1 cellular context compared by ENCODE assay signal in genomic region chr5:17218353-17219005, GRCh38.
TF ChIP-seq lines count a peak whose summit lies in the region.

No MANE protein-coding gene starts in this region.

TF ChIP-seq in liver, 16 proteins besides CTCF, POLR2A, EP300 and RAD21 (continued from another document):
- TF ChIP-seq REST (IDR thresholded peaks at IDR 0.05) (no peak), GABPA (IDR thresholded peaks at IDR 0.05 in 1 of 2, conservative IDR thresholded peaks at IDR 0.05 in 1 of 2) (no peak), NR2F2 (IDR thresholded peaks at IDR 0.05) (no peak), SP1 (IDR thresholded peaks at IDR 0.05) (no peak), FOXA2 (IDR thresholded peaks at IDR 0.05) (no peak), RXRA (IDR thresholded peaks at IDR 0.05) (no peak), EGR1 (IDR thresholded peaks at IDR 0.05; ENCODE audit: low read depth in 2 of 2) (no peak), HNF4A (conservative IDR thresholded peaks at IDR 0.05) (no peak), JUND (IDR thresholded peaks at IDR 0.05) (no peak), HNF4G (IDR thresholded peaks at IDR 0.05) (no peak), YY1 (IDR thresholded peaks at IDR 0.05) (no peak)
- TF ChIP-seq, protein P1, sequence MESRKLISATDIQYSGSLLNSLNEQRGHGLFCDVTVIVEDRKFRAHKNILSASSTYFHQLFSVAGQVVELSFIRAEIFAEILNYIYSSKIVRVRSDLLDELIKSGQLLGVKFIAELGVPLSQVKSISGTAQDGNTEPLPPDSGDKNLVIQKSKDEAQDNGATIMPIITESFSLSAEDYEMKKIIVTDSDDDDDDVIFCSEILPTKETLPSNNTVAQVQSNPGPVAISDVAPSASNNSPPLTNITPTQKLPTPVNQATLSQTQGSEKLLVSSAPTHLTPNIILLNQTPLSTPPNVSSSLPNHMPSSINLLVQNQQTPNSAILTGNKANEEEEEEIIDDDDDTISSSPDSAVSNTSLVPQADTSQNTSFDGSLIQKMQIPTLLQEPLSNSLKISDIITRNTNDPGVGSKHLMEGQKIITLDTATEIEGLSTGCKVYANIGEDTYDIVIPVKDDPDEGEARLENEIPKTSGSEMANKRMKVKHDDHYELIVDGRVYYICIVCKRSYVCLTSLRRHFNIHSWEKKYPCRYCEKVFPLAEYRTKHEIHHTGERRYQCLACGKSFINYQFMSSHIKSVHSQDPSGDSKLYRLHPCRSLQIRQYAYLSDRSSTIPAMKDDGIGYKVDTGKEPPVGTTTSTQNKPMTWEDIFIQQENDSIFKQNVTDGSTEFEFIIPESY (IDR thresholded peaks at IDR 0.05) = no peak
- TF ChIP-seq, protein P2, sequence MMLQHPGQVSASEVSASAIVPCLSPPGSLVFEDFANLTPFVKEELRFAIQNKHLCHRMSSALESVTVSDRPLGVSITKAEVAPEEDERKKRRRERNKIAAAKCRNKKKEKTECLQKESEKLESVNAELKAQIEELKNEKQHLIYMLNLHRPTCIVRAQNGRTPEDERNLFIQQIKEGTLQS (IDR thresholded peaks at IDR 0.05) = no peak
- TF ChIP-seq, protein P3, sequence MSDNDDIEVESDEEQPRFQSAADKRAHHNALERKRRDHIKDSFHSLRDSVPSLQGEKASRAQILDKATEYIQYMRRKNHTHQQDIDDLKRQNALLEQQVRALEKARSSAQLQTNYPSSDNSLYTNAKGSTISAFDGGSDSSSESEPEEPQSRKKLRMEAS (IDR thresholded peaks at IDR 0.05) = no peak
